In the genomic region with DNA sequence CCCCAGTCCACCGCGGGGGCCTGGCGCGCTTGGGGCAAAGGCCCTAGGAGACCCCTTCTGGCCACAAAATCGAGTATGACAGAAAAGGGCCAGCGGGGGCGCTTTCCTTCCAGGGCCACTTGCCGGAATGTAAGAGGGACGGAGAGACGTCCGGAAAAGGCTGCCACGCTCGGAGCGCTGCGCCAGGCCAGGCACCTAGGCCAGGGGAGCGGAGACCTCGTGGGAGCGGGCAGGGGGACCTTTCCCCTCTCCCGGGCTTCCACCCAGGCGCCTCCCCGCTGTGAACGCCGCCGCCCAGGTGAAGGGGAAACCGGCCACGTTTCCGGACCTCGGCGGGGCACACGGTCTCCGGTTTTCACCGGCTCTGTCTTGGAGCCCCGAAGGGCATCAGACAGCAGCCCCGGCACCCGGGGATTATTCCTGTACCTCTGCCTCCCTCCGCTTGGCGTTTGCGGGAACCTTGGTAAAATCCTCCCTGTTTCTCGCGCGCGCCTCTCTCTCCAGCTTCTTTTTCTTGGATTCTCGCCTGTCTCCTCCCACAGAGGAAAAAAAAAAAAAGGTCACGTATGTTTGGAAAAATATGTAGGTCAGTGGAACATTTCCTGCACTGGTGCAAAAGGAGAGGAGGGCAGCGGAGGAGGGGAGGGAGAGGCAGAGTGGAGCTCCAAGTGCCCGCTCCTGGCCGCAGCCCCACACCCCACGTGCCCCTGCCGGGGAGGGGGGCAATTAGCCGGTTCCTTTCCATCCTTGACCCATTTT, we compare ENCODE assay signal across 1 cellular context.
TF ChIP-seq lines count a peak whose summit lies in the region.

No MANE protein-coding gene starts in this region.

TF ChIP-seq in HepG2, 621 proteins besides CTCF, POLR2A, EP300 and RAD21 (continued from another document and continues in another):
- TF ChIP-seq MLXIP (CRISPR knock-in tag; IDR thresholded peaks at IDR 0.05; ENCODE audit: borderline replicate concordance) (no peak), ZNF704 (CRISPR knock-in tag; IDR thresholded peaks at IDR 0.05; ENCODE audit: borderline replicate concordance) (peak; percentile 76), PBX2 (CRISPR knock-in tag; IDR thresholded peaks at IDR 0.05) (no peak), PAF1 (CRISPR knock-in tag; IDR thresholded peaks at IDR 0.05) (no peak), MEF2D (CRISPR knock-in tag; IDR thresholded peaks at IDR 0.05) (peak; percentile 70; the same call in 1 of the 2 replicates), TCF12 (IDR thresholded peaks at IDR 0.05) (no peak), TCF12 (CRISPR knock-in tag; IDR thresholded peaks at IDR 0.05) (no peak), ZNF646 (CRISPR knock-in tag; IDR thresholded peaks at IDR 0.05) (no peak), ZNF232 (CRISPR knock-in tag; IDR thresholded peaks at IDR 0.05; ENCODE audit: borderline replicate concordance) (peak; percentile 63; the same call in 1 of the 2 replicates), PCBP2 (optimal IDR thresholded peaks at IDR 0.05; ENCODE audit: low read depth, low read length, poor library complexity, severe bottlenecking) (no peak), RBM39 (IDR thresholded peaks at IDR 0.05; ENCODE audit: low read depth, low read length, poor library complexity, severe bottlenecking) (peak; percentile 97), KDM4B (CRISPR knock-in tag; IDR thresholded peaks at IDR 0.05) (0 out of 2 replicates have a peak, but pooled peaks have one; percentile 33), ZNF629 (CRISPR knock-in tag; conservative IDR thresholded peaks at IDR 0.05) (peak; percentile 71), MIER2 (CRISPR knock-in tag; IDR thresholded peaks at IDR 0.05) (peak; percentile 38; the same call in 1 of the 2 replicates), ZMYM3 (CRISPR knock-in tag; IDR thresholded peaks at IDR 0.05) (peak; percentile 61; the same call in 1 of the 2 replicates), HNF4G (IDR thresholded peaks at IDR 0.05; ENCODE audit: borderline replicate concordance, low read depth, low read length) (peak; percentile 47; the same call in 1 of the 2 replicates), HNF4G (CRISPR knock-in tag; IDR thresholded peaks at IDR 0.05; ENCODE audit: borderline replicate concordance, low read depth) (no peak), CBX2 (IDR thresholded peaks at IDR 0.05; ENCODE audit: low read depth, low read length) (no peak), CBX2 (CRISPR knock-in tag; IDR thresholded peaks at IDR 0.05; ENCODE audit: low read depth) (no peak), RNF2 (conservative IDR thresholded peaks at IDR 0.05; ENCODE audit: low read depth) (peak; percentile 41; the same call in 1 of the 2 replicates), U2AF1 (optimal IDR thresholded peaks at IDR 0.05; ENCODE audit: low read depth, low read length) (peak; percentile 96), ZFP82 (CRISPR knock-in tag; IDR thresholded peaks at IDR 0.05; ENCODE audit: borderline replicate concordance) (no peak), EED (CRISPR knock-in tag; IDR thresholded peaks at IDR 0.05) (no peak), SOX5 (CRISPR knock-in tag; IDR thresholded peaks at IDR 0.05; ENCODE audit: borderline replicate concordance) (0 out of 2 replicates have a peak, but pooled peaks have one; percentile 5), XRCC5 (optimal IDR thresholded peaks at IDR 0.05; ENCODE audit: low read length) (peak; percentile 84), HDAC2 (CRISPR knock-in tag; IDR thresholded peaks at IDR 0.05) (no peak), ZKSCAN1 (IDR thresholded peaks at IDR 0.05; ENCODE audit: low read length) (no peak), ZNF710 (CRISPR knock-in tag; IDR thresholded peaks at IDR 0.05; ENCODE audit: borderline replicate concordance) (no peak), SATB2 (CRISPR knock-in tag; IDR thresholded peaks at IDR 0.05) (0 out of 2 replicates have a peak, but pooled peaks have one; percentile 32), TAF1 (CRISPR knock-in tag; IDR thresholded peaks at IDR 0.05) (peak; percentile 63), ZNF644 (CRISPR knock-in tag; IDR thresholded peaks at IDR 0.05; ENCODE audit: low read depth) (no peak), EEA1 (CRISPR knock-in tag; IDR thresholded peaks at IDR 0.05; ENCODE audit: borderline replicate concordance) (no peak), ZNF33B (CRISPR knock-in tag; IDR thresholded peaks at IDR 0.05) (peak; percentile 82), ZNF44 (CRISPR knock-in tag; IDR thresholded peaks at IDR 0.05) (no peak)
- TF ChIP-seq, protein P1, sequence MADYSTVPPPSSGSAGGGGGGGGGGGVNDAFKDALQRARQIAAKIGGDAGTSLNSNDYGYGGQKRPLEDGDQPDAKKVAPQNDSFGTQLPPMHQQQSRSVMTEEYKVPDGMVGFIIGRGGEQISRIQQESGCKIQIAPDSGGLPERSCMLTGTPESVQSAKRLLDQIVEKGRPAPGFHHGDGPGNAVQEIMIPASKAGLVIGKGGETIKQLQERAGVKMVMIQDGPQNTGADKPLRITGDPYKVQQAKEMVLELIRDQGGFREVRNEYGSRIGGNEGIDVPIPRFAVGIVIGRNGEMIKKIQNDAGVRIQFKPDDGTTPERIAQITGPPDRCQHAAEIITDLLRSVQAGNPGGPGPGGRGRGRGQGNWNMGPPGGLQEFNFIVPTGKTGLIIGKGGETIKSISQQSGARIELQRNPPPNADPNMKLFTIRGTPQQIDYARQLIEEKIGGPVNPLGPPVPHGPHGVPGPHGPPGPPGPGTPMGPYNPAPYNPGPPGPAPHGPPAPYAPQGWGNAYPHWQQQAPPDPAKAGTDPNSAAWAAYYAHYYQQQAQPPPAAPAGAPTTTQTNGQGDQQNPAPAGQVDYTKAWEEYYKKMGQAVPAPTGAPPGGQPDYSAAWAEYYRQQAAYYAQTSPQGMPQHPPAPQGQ (CRISPR knock-in tag; IDR thresholded peaks at IDR 0.05; ENCODE audit: borderline replicate concordance), result no peak
- TF ChIP-seq, protein P2, sequence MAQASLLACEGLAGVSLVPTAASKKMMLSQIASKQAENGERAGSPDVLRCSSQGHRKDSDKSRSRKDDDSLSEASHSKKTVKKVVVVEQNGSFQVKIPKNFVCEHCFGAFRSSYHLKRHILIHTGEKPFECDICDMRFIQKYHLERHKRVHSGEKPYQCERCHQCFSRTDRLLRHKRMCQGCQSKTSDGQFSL (CRISPR knock-in tag; IDR thresholded peaks at IDR 0.05), result peak; percentile 16; the same call in 1 of the 2 replicates
- TF ChIP-seq, protein P3, sequence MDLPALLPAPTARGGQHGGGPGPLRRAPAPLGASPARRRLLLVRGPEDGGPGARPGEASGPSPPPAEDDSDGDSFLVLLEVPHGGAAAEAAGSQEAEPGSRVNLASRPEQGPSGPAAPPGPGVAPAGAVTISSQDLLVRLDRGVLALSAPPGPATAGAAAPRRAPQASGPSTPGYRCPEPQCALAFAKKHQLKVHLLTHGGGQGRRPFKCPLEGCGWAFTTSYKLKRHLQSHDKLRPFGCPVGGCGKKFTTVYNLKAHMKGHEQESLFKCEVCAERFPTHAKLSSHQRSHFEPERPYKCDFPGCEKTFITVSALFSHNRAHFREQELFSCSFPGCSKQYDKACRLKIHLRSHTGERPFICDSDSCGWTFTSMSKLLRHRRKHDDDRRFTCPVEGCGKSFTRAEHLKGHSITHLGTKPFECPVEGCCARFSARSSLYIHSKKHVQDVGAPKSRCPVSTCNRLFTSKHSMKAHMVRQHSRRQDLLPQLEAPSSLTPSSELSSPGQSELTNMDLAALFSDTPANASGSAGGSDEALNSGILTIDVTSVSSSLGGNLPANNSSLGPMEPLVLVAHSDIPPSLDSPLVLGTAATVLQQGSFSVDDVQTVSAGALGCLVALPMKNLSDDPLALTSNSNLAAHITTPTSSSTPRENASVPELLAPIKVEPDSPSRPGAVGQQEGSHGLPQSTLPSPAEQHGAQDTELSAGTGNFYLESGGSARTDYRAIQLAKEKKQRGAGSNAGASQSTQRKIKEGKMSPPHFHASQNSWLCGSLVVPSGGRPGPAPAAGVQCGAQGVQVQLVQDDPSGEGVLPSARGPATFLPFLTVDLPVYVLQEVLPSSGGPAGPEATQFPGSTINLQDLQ (CRISPR knock-in tag; IDR thresholded peaks at IDR 0.05), result no peak
